In the genomic region with DNA sequence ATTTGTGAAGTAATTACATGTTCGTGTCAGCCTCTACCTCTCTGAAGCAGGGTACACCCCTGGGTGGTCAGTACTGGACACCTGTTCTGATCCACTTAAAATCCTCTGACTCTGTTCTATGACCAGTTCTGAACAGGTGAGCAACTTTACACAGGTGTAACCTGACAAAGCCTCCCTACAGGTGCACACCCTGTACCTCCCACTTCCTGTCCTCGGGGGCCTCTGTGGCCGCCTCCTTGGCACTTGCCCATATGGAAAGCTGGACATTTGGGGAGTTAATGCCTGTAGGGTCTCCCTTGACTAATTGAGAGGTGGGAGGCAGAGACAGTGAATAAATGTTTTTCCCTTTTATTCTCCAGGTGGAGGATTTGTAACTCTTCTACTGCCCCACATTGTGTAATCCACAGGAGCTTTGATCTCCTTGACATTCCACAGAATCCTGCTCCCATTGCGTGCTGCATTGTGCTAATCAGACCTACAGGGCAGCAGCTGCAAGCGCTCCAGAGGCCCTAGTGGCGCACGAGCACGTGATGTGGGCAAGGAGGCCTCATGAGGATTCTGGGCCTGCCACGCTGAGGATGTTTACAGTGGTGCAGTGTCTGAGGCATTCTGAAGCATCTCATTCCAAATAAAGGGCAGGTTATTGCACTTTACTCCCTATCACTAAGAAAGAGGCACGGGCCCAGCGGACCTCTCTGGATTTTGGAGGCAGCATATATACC, we compare ENCODE assay signal across 10 cellular contexts. TPM values are rescaled to one million over a fixed set of nuclear protein-coding genes. Genes with fewer than 3 reads are reported as not detected.
DNase-seq lines count a peak whose midpoint lies in the region; ATAC-seq and TF ChIP-seq lines count a peak whose summit lies in the region.
"Had no signal": no experiment of that assay in that cellular context is flagged by ENCODE, and none has a peak within 500 bp of the region (broad histone marks: within the 10 kb centered on the region; RNA-seq: fewer than 3 reads in every experiment).

No MANE protein-coding gene starts in this region.

- H3K9me3 ChIP-seq in RWPE2 (ENCODE audit: severe bottlenecking): no peaks in the 10 kb centered on the region
- H3K9me3 ChIP-seq in hepatocyte (ENCODE audit: low read depth): no peaks in the 10 kb centered on the region
- no peaks in the 10 kb centered on the region for H3K9me3 ChIP-seq in stomach

- H4K20me1 ChIP-seq in hepatocyte (ENCODE audit: insufficient read depth, poor library complexity, severe bottlenecking): no peaks in the 10 kb centered on the region

- H3K36me3 ChIP-seq in RWPE2 (ENCODE audit: low read depth) (peaks cover 15% of the 10 kb centered on the region; the same call in 1 of the 2 replicates), hepatocyte (replicated peaks; ENCODE audit: insufficient read depth, low read depth) (no peaks in the 10 kb centered on the region), stomach (peaks cover 8 to 47% (median 32%) of the 10 kb centered on the region in 4 donors)

- H3K27ac ChIP-seq in RWPE2 (ENCODE audit: poor library complexity, severe bottlenecking) (no peak overlapping the region), hepatocyte (no peak overlapping the region), stomach (no peak overlapping the region)

- H3K27me3 ChIP-seq in RWPE2 (ENCODE audit: insufficient read depth, poor library complexity, severe bottlenecking) (no peaks in the 10 kb centered on the region), hepatocyte (no peaks in the 10 kb centered on the region), stomach (no peaks in the 10 kb centered on the region)

- TF ChIP-seq EP300 in stomach (IDR thresholded peaks at IDR 0.05): no peak

- no peaks in the 10 kb centered on the region for H3K9me2 ChIP-seq in hepatocyte (replicated peaks; ENCODE audit: insufficient read depth)

- ATAC-seq in RWPE2 (ENCODE audit: low read depth) (peak; percentile 30), HG03159 (IDR thresholded peaks at IDR 0.05; ENCODE audit: unreplicated experiment) (no peak), GM21447 (IDR thresholded peaks at IDR 0.05; ENCODE audit: unreplicated experiment) (no peak), GM18517 (IDR thresholded peaks at IDR 0.05; ENCODE audit: unreplicated experiment) (no peak)

- DNase-seq in NCI-H146 treated with DMSO at 0.1 percent for 48 hours (lab: John Stamatoyannopoulos, UW; ENCODE audit: unreplicated experiment) (peak; percentile 19), RWPE2 (ENCODE audit: low spot score) (no peak), hepatocyte (ENCODE audit: low spot score) (peak; percentile 68), stomach (peak; percentile 17), GM03348 (ENCODE audit: low spot score) (no peak)
- DNase-seq: stimulated activated CD4-positive, alpha-beta T cell treated with anti-CD3 and anti-CD28 coated beads, Interleukin-4, amount 100 ng/mL, for 24 hours had no signal

- no peak overlapping the region for H3K4me2 ChIP-seq in hepatocyte

- no peaks in the 10 kb centered on the region for H3K79me2 ChIP-seq in hepatocyte

- TF ChIP-seq POLR2A in stomach (IDR thresholded peaks at IDR 0.05): no peak

- no peak overlapping the region for H3K4me3 ChIP-seq in RWPE2 (ENCODE audit: severe bottlenecking)
- H3K4me3 ChIP-seq in hepatocyte: no peak overlapping the region
- no peak overlapping the region for H3K4me3 ChIP-seq in stomach

- intact Hi-C loops in stomach (cut with DNase I; ENCODE audit: low total_unique reads): no loop called here

- WGBS in hepatocyte (ENCODE audit: low lambda C conversion rate, missing lambda C conversion rate): 74% methylated on average over 11 of the region's 11 CpGs
- WGBS in stomach, 5 donors: 63 to 82% (median 79%) methylated on average over 11 of the region's 11 CpGs

- H3K4me1 ChIP-seq in RWPE2 (ENCODE audit: insufficient read depth, poor library complexity, severe bottlenecking): no peaks in the 10 kb centered on the region
- H3K4me1 ChIP-seq in hepatocyte (ENCODE audit: insufficient read depth): peaks cover 11% of the 10 kb centered on the region
- peaks cover 0 to 21% (median 7%) of the 10 kb centered on the region in 4 donors for H3K4me1 ChIP-seq in stomach

- no peak for TF ChIP-seq CTCF in RWPE2 (IDR thresholded peaks at IDR 0.05; ENCODE audit: poor library complexity, severe bottlenecking)
- TF ChIP-seq CTCF in hepatocyte (IDR thresholded peaks at IDR 0.05; ENCODE audit: poor library complexity): peak; percentile 6
- no peak for TF ChIP-seq CTCF in stomach (IDR thresholded peaks at IDR 0.05)

- no peak overlapping the region for H2AFZ ChIP-seq in hepatocyte

RNA-seq across cellular contexts. Expression of a gene that starts 45.8 kb away (rescaled TPM):
- total RNA-seq in hepatocyte (0.60 TPM in 1 of 2 replicates, not detected in the other), stomach (1 to 10 TPM in 3 of 5 donors, not detected in 2; 1.3 to 4.7 (median 2.6) TPM)
- polyA plus RNA-seq in hepatocyte (3.1 and 3.6 TPM in 2 replicates), stomach (10 to 100 TPM; 10.1 to 17.7 (median 14.8) TPM)
- total RNA-seq: glomerular endothelial cell had no signal

RNA-seq across cellular contexts. Expression of a gene that starts 48.6 kb away (rescaled TPM):
- total RNA-seq in hepatocyte (68.9 and 89.0 TPM in 2 replicates), stomach (100 to 1,000 TPM in 1 of 5 donors, 10 to 100 TPM in 4; 10.3 to 145 (median 21.6) TPM)
- polyA plus RNA-seq in hepatocyte (79.9 and 85.4 TPM in 2 replicates), stomach (10 to 100 TPM; 18.5 to 82.5 (median 41.5) TPM)

Comparison
In these comparisons a context has a peak if more than half of its experiments do, and no peak if none do; other contexts are left out.
1. DNase-seq: peak in NCI-H146 treated with DMSO at 0.1 percent for 48 hours (single experiment), hepatocyte (single experiment) and stomach (single experiment); none in RWPE2 (single experiment) and GM03348 (single experiment).